27 cellular contexts compared by ENCODE assay signal in the genomic region with DNA sequence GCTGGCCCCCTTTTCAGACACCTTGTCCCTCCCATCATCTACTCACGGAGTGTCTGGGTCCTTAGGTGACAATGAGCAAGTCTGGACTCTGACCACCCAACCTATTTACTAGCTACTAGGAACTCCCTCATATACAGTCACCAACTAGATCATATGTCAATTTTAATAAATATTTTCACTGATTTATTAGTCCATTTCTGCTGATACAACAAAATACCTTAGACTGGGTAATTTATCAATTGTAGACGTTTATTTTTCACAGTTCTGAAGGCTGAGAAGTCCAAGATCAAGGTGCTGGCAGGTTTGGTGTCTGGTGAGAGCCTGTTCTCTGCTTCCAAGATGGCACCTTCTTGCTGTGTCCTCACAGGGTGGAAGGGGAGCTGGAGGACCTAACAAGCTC.
DNase-seq lines count a peak whose midpoint lies in the region; ATAC-seq, FAIRE-seq and TF ChIP-seq lines count a peak whose summit lies in the region.
"Had no signal": no experiment of that assay in that cellular context is flagged by ENCODE, and none has a peak within 500 bp of the region (broad histone marks: within the 10 kb centered on the region; RNA-seq: fewer than 3 reads in every experiment).

No MANE protein-coding gene starts in this region.

- H2AK5ac ChIP-seq in IMR-90 (ENCODE audit: low read depth, low read length) = no peak overlapping the region

- H3K56ac ChIP-seq in IMR-90 (ENCODE audit: extremely low read depth, insufficient read depth, low read length) = no peak overlapping the region

- no peaks in the 10 kb centered on the region for H3K36me3 ChIP-seq in IMR-90 (ENCODE audit: control insufficient read depth, insufficient read depth, low read length)
- H3K36me3 ChIP-seq in K562 (ENCODE audit: control insufficient read depth, insufficient read depth, low read length) = no peaks in the 10 kb centered on the region
- no peaks in the 10 kb centered on the region for H3K36me3 ChIP-seq in small intestine (ENCODE audit: control insufficient read depth in 2 of 2, insufficient read depth in 2 of 2, low read length in 2 of 2)
- H3K36me3 ChIP-seq: BE2C, BLaER1 had no signal

- no peak for FAIRE-seq in A549 (lab: Jason Lieb, UNC)
- no peak for FAIRE-seq in K562 (lab: Jason Lieb, UNC)
- FAIRE-seq in small intestine (lab: Jason Lieb, UNC) = no peak
- FAIRE-seq: A204.1, GM12878, GM12892, GM18507 had no signal

- H2AFZ ChIP-seq in IMR-90 (replicated peaks; ENCODE audit: low read length, poor library complexity) (no peak overlapping the region), K562 (ENCODE audit: low read depth, low read length) (no peak overlapping the region)

- POLR2A ChIA-PET in A549 (lab: Yijun Ruan, JAX) = no interaction called here
- POLR2A ChIA-PET in IMR-90 (lab: Charles Lee; ENCODE audit: unreplicated experiment) = no interaction called here
- POLR2A ChIA-PET in K562 (lab: Yijun Ruan, JAX) = no interaction called here

- no peak overlapping the region for H2BK120ac ChIP-seq in IMR-90 (ENCODE audit: low read depth, low read length)

- no peak overlapping the region for H4K5ac ChIP-seq in IMR-90 (ENCODE audit: low read depth, low read length)

- no peaks in the 10 kb centered on the region for H3K27me3 ChIP-seq in IMR-90 (ENCODE audit: control insufficient read depth, insufficient read depth, low read length)
- no peaks in the 10 kb centered on the region for H3K27me3 ChIP-seq in K562 (ENCODE audit: control insufficient read depth in 2 of 2, insufficient read depth in 2 of 2, low read length in 2 of 2)
- no peaks in the 10 kb centered on the region for H3K27me3 ChIP-seq in small intestine (ENCODE audit: control insufficient read depth in 2 of 2, insufficient read depth in 2 of 2, low read length in 2 of 2)
- H3K27me3 ChIP-seq: BE2C, BLaER1 had no signal

- 0% methylated on average over 2 of the region's 2 CpGs for WGBS in A549 (ENCODE audit: missing lambda C conversion rate)
- no CpG with 5 or more reads among the region's 2 CpGs for WGBS in IMR-90 (ENCODE audit: extremely low coverage in 2 of 2, insufficient read length in 1 of 2), 2 experiments
- WGBS in K562 (ENCODE audit: insufficient coverage, low coverage, missing lambda C conversion rate) = 0% methylated on average over 2 of the region's 2 CpGs
- WGBS in small intestine, 3 donors = 37 to 62% (median 43%) methylated on average over 2 of the region's 2 CpGs

- no peak overlapping the region for H2BK15ac ChIP-seq in IMR-90 (ENCODE audit: low read depth, low read length)

- TF ChIP-seq RAD21 in A549 (conservative IDR thresholded peaks at IDR 0.05 in 1 of 2, IDR thresholded peaks at IDR 0.05 in 1 of 2) = no peak
- TF ChIP-seq RAD21 in IMR-90 (IDR thresholded peaks at IDR 0.05; ENCODE audit: low read length) = no peak
- no peak for TF ChIP-seq RAD21 in K562 (CRISPR knock-in tag; conservative IDR thresholded peaks at IDR 0.05 in 1 of 2, IDR thresholded peaks at IDR 0.05 in 1 of 2)

- H3K79me1 ChIP-seq in IMR-90 (ENCODE audit: low read depth in 1 of 2, low read length in 2 of 2) = no peaks in the 10 kb centered on the region

- H3K14ac ChIP-seq in IMR-90 (replicated peaks; ENCODE audit: low read depth, low read length) = no peak overlapping the region

- no peak for TF ChIP-seq EP300 in A549 (IDR thresholded peaks at IDR 0.05)
- no peak for TF ChIP-seq EP300 in K562 (IDR thresholded peaks at IDR 0.05; ENCODE audit: low read length)

- H3K4me3 ChIP-seq in A549 (no peak overlapping the region), IMR-90 (ENCODE audit: insufficient read depth, low read depth, low read length) (no peak overlapping the region), K562 (no peak overlapping the region), small intestine (ENCODE audit: low read depth in 1 of 2, low read length in 2 of 2) (no peak overlapping the region)
- H3K4me3 ChIP-seq: BLaER1, GM12878 had no signal

- no peak overlapping the region for H2BK5ac ChIP-seq in IMR-90 (ENCODE audit: low read depth, low read length, poor library complexity, severe bottlenecking)

- H4K20me1 ChIP-seq in IMR-90 (ENCODE audit: insufficient read depth, low read length) (no peaks in the 10 kb centered on the region), K562 (replicated peaks; ENCODE audit: control insufficient read depth, insufficient read depth, low read length) (no peaks in the 10 kb centered on the region)
- H4K20me1 ChIP-seq: BLaER1 had no signal

- H3K4me1 ChIP-seq in A549 (no peaks in the 10 kb centered on the region), IMR-90 (ENCODE audit: control insufficient read depth, insufficient read depth, low read length) (no peaks in the 10 kb centered on the region), K562 (replicated peaks in 1 of 2; ENCODE audit: control insufficient read depth in 2 of 2, insufficient read depth in 2 of 2, low read length in 2 of 2) (no peaks in the 10 kb centered on the region), small intestine (ENCODE audit: control insufficient read depth in 2 of 2, insufficient read depth in 1 of 2, low read depth in 1 of 2, low read length in 1 of 2) (no peaks in the 10 kb centered on the region)
- H3K4me1 ChIP-seq: BE2C, BLaER1 had no signal

- in situ Hi-C loops in IMR-90 (cut with MboI; ENCODE audit: low sequenced_read_pairs) (no loop called here), K562 (cut with MboI) (no loop called here)

- no peaks in the 10 kb centered on the region for H3K79me2 ChIP-seq in K562 (ENCODE audit: control insufficient read depth, insufficient read depth, low read length)

- H3K9ac ChIP-seq in IMR-90 (ENCODE audit: low read depth, low read length) (no peak overlapping the region), K562 (ENCODE audit: insufficient read depth in 1 of 2, low read depth in 2 of 2, low read length in 2 of 2) (no peak overlapping the region)
- H3K9ac ChIP-seq: BLaER1 had no signal

- H4K8ac ChIP-seq in IMR-90 (ENCODE audit: low read depth in 2 of 2, low read length in 2 of 2) = no peak overlapping the region

- CTCF ChIA-PET in A549 (lab: Yijun Ruan, JAX) (no interaction called here), IMR-90 (lab: Yijun Ruan, JAX) (interaction anchor here (0.6 kb wide), 1 partner anchor 168 kb away, joined by 3 read pairs; no protein-coding TSS in a partner anchor), K562 (lab: Yijun Ruan, JAX; ENCODE audit: low intra/inter-chr PET ratio) (no interaction called here)

- TF ChIP-seq CTCF in A549 (IDR thresholded peaks at IDR 0.05) (no peak), IMR-90 (conservative IDR thresholded peaks at IDR 0.05; ENCODE audit: low read depth, low read length) (no peak), K562 (IDR thresholded peaks at IDR 0.05 in 2 of 3, conservative IDR thresholded peaks at IDR 0.05 in 1 of 3; ENCODE audit: insufficient read depth in 2 of 3, low read depth in 1 of 3, low read length in 3 of 3) (no peak)

- no peak overlapping the region for H3K4ac ChIP-seq in IMR-90 (ENCODE audit: low read depth, low read length)

- intact Hi-C loops in IMR-90 (cut with micrococcal nuclease) = no loop called here
- intact Hi-C loops in K562 (cut with micrococcal nuclease) = no loop called here

- H2AK9ac ChIP-seq in IMR-90 (replicated peaks; ENCODE audit: low read depth, low read length, poor library complexity) = no peak overlapping the region

- H3K9me1 ChIP-seq in IMR-90 (ENCODE audit: insufficient read depth, low read length) (no peaks in the 10 kb centered on the region), K562 (ENCODE audit: control insufficient read depth, insufficient read depth, low read length) (no peaks in the 10 kb centered on the region)

- TF ChIP-seq POLR2A in A549 (IDR thresholded peaks at IDR 0.05; ENCODE audit: low read length) (no peak), IMR-90 (IDR thresholded peaks at IDR 0.05; ENCODE audit: low read depth, low read length) (no peak), K562 (conservative IDR thresholded peaks at IDR 0.05) (no peak)

- no peak overlapping the region for H4K91ac ChIP-seq in IMR-90 (ENCODE audit: insufficient read depth, low read depth, low read length)

- H3K18ac ChIP-seq in IMR-90 (ENCODE audit: low read depth, low read length) = no peak overlapping the region

- no peak overlapping the region for H2BK20ac ChIP-seq in IMR-90 (ENCODE audit: low read depth, low read length)

- H3K4me2 ChIP-seq in A549 (no peak overlapping the region), IMR-90 (ENCODE audit: low read depth, low read length) (no peak overlapping the region), K562 (ENCODE audit: insufficient read depth, low read length) (no peak overlapping the region)
- H3K4me2 ChIP-seq: BLaER1 had no signal

- DNase-seq in A549 (ENCODE audit: low read depth in 1 of 2, low spot score in 1 of 2) = no peak
- no peak for DNase-seq in IMR-90
- no peak for DNase-seq in K562 (ENCODE audit: extremely low read depth in 1 of 4, low spot score in 3 of 4)
- peak; percentile 20 for DNase-seq in small intestine
- DNase-seq in SKM-1 (lab: John Stamatoyannopoulos, UW; ENCODE audit: unreplicated experiment) = no peak
- no peak for DNase-seq in stimulated activated naive CD8-positive, alpha-beta T cell treated with anti-CD3 and anti-CD28 coated beads, Interleukin-15, Interleukin-2, amounts not matched to agents 100 U/mL and 50 U/mL, for 24 hours
- DNase-seq: 8988T; ACHN; BE2C; C1 segment of cervical spinal cord; CD4-positive, alpha-beta memory T cell; CD4-positive, CD25-positive, alpha-beta regulatory T cell; CD8-positive, alpha-beta memory T cell; COR-L47; DMS 273 treated with DMSO at 0.1 percent for 48 hours; DMS153; DMS53; DMS79; DND-41; EL; GDM1 had no signal

- no peak overlapping the region for H3K27ac ChIP-seq in A549
- no peak overlapping the region for H3K27ac ChIP-seq in IMR-90 (ENCODE audit: insufficient read depth, low read length)
- no peak overlapping the region for H3K27ac ChIP-seq in K562 (ENCODE audit: extremely low read depth, low read depth, low read length)
- no peak overlapping the region for H3K27ac ChIP-seq in small intestine (ENCODE audit: low read depth in 1 of 2, low read length in 1 of 2)
- H3K27ac ChIP-seq: BLaER1 had no signal

- no peak for ATAC-seq in A549
- ATAC-seq in IMR-90 (ENCODE audit: low read depth) = no peak
- no peak for ATAC-seq in K562
- ATAC-seq in stimulated activated naive CD8-positive, alpha-beta T cell treated with anti-CD3 and anti-CD28 coated beads, Interleukin-15, Interleukin-2, amounts not matched to agents 100 U/mL and 50 U/mL, for 24 hours = no peak
- no peak for ATAC-seq in esophagus mucosa
- ATAC-seq: GM12878 had no signal

- dilution Hi-C loops in IMR-90 (cut with HindIII; ENCODE audit: low sequenced_read_pairs, unreplicated experiment) = no loop called here

- BruUV-seq in IMR-90 (replicated peaks; lab: Mats Ljungman, UMichigan) (no TSS peak), K562 (replicated peaks; lab: Mats Ljungman, UMichigan) (no TSS peak)

- no peaks in the 10 kb centered on the region for H3K9me3 ChIP-seq in A549
- H3K9me3 ChIP-seq in IMR-90 (ENCODE audit: control insufficient read depth, insufficient read depth, low read length) = peaks cover 13% of the 10 kb centered on the region
- H3K9me3 ChIP-seq in K562 (replicated peaks; ENCODE audit: control insufficient read depth, insufficient read depth, low read depth, low read length) = no peaks in the 10 kb centered on the region
- H3K9me3 ChIP-seq in small intestine (ENCODE audit: control insufficient read depth, low read depth) = no peaks in the 10 kb centered on the region
- H3K9me3 ChIP-seq: BE2C, BLaER1 had no signal

- H3K23ac ChIP-seq in IMR-90 (ENCODE audit: low read depth, low read length) = no peak overlapping the region

TF ChIP-seq in K562, 482 proteins besides CTCF, POLR2A, EP300 and RAD21 (continues in another document):
- TF ChIP-seq CEBPB (tag; IDR thresholded peaks at IDR 0.05) = no peak
